In the genomic region with DNA sequence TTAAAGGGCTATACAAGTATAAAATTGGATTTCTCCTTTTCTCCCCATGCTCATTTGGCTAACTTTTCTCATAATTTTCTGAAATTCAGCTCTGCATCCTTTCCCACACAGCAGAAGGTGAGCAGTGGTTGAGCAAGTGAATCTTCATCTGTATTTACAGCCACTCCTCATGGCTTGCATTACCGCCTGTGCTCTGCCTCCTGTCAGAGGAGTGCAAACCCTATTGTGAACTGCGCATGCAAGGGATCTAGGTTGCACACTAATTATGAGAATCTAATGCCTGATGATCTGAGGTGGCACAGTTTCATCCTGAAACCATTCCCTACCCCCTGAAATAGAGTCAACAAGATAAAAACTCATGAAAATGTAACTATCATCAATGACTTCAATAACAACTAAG, we compare ENCODE assay signal across 32 cellular contexts.
"Had no signal": no experiment of that assay in that cellular context is flagged by ENCODE, and none has a peak within 500 bp of the region (broad histone marks: within the 10 kb centered on the region; RNA-seq: fewer than 3 reads in every experiment).

No MANE protein-coding gene starts in this region.

- ATAC-seq: activated CD4-positive, CD25-positive, alpha-beta regulatory T cell treated with anti-CD3 and anti-CD28 coated beads, Interleukin-2, amount 50 U/mL, for 24 hours; foreskin keratinocyte; gastrocnemius medialis; heart left ventricle; T-cell had no signal

- H3K36me3 ChIP-seq: cardiac muscle cell, colonic mucosa had no signal

- DNase-seq: activated B cell treated with CpG ODN at 0.5 μM for 24 hours; activated CD4-positive, alpha-beta memory T cell treated with anti-CD3 and anti-CD28 coated beads, Interleukin-2, amount 10 ng/mL, durations not matched to agents 7 days and 5 days; activated CD4-positive, alpha-beta T cell treated with anti-CD3 and anti-CD28 coated beads, Interleukin-2, amount 10 ng/mL, durations not matched to agents 24 days and 14 days; activated CD8-positive, alpha-beta memory T cell treated with anti-CD3 and anti-CD28 coated beads, Interleukin-2, amount 50 U/mL, for 48 hours; activated effector memory CD4-positive, alpha-beta T cell treated with Interleukin-2 at 50 U/mL for 16 hours; activated gamma-delta T cell treated with Interleukin-2 at 50 U/mL for 16 hours; activated naive CD4-positive, alpha-beta T cell treated with anti-CD3 and anti-CD28 coated beads for 36 hours; activated naive CD8-positive, alpha-beta T cell treated with anti-CD3 and anti-CD28 coated beads, Interleukin-2, amount 10 ng/mL, durations not matched to agents 7 days and 5 days; activated T-cell treated with anti-CD3 and anti-CD28 coated beads for 4 hours; activated T-cell treated with anti-CD3 and anti-CD28 coated beads, Interleukin-2, amount 50 U/mL, for 24 hours; activated T-cell treated with anti-CD3 and anti-CD28 coated beads, Interleukin-2, amount 50 U/mL, for 72 hours; central memory CD4-positive, alpha-beta T cell; cerebellar nuclear complex; colonic mucosa; effector CD8-positive, alpha-beta T cell; foreskin keratinocyte; gastrocnemius medialis; glutamatergic neuron; heart left ventricle; SW 1271; T-cell; T1000; WERI-Rb-1 had no signal

- H3K27me3 Mint-ChIP-seq: activated B cell treated with CpG ODN at 0.5 μM for 24 hours; activated CD4-positive, alpha-beta memory T cell treated with anti-CD3 and anti-CD28 coated beads, Interleukin-2, amount 10 ng/mL, durations not matched to agents 7 days and 5 days; activated CD4-positive, alpha-beta T cell treated with anti-CD3 and anti-CD28 coated beads, Interleukin-2, amount 10 ng/mL, durations not matched to agents 24 days and 14 days; activated naive CD4-positive, alpha-beta T cell treated with anti-CD3 and anti-CD28 coated beads, Interleukin-2, amount 50 U/mL, for 24 hours; activated naive CD8-positive, alpha-beta T cell treated with anti-CD3 and anti-CD28 coated beads, Interleukin-2, amount 10 ng/mL, durations not matched to agents 7 days and 5 days; activated T-cell treated with anti-CD3 and anti-CD28 coated beads, Interleukin-2, amount 50 U/mL, for 24 hours; brain; T-cell had no signal

- H3K4me1 Mint-ChIP-seq: brain had no signal

- H3K4me3 ChIP-seq: ascending aorta, breast epithelium, cardiac muscle cell, colonic mucosa, esophagus muscularis mucosa, gastrocnemius medialis, heart left ventricle had no signal

- H3K4me1 ChIP-seq: ascending aorta, breast epithelium, colonic mucosa, foreskin keratinocyte, heart left ventricle had no signal

- H3K27me3 ChIP-seq: ascending aorta, breast epithelium, cardiac muscle cell, colonic mucosa, esophagus muscularis mucosa, foreskin keratinocyte, gastrocnemius medialis, heart left ventricle had no signal

- H3K9me3 ChIP-seq: ascending aorta, breast epithelium, colonic mucosa, esophagus muscularis mucosa, gastrocnemius medialis, heart left ventricle had no signal

- H3K4me3 Mint-ChIP-seq: activated B cell treated with CpG ODN at 0.5 μM for 24 hours; activated CD4-positive, alpha-beta memory T cell treated with anti-CD3 and anti-CD28 coated beads, Interleukin-2, amount 10 ng/mL, durations not matched to agents 7 days and 5 days; activated CD4-positive, alpha-beta T cell treated with anti-CD3 and anti-CD28 coated beads, Interleukin-2, amount 10 ng/mL, durations not matched to agents 24 days and 14 days; activated naive CD4-positive, alpha-beta T cell treated with anti-CD3 and anti-CD28 coated beads for 36 hours; activated naive CD4-positive, alpha-beta T cell treated with anti-CD3 and anti-CD28 coated beads, Interleukin-2, amount 50 U/mL, for 24 hours; activated naive CD8-positive, alpha-beta T cell treated with anti-CD3 and anti-CD28 coated beads, Interleukin-2, amount 10 ng/mL, durations not matched to agents 7 days and 5 days; activated T-cell treated with anti-CD3 and anti-CD28 coated beads, Interleukin-2, amount 50 U/mL, for 24 hours; activated T-cell treated with anti-CD3 and anti-CD28 coated beads, Interleukin-2, amount 50 U/mL, for 72 hours; brain; T-cell; T-helper 1 cell treated with Interleukin-12 subunit alpha and Interleukin-12 subunit beta and Interleukin-4 antibody, amounts not matched to agents 30 μg/mL and 1 μg/mL, for 36 hours; T-helper 2 cell treated with Interferon-gamma antibody and Interleukin-4, amounts not matched to agents 5 μg/mL and 100 μg/mL, for 36 hours had no signal

- H3K27ac ChIP-seq: ascending aorta, breast epithelium, cardiac muscle cell, colonic mucosa, esophagus muscularis mucosa, foreskin keratinocyte, gastrocnemius medialis, heart left ventricle, WERI-Rb-1 had no signal

- H3K27ac Mint-ChIP-seq: activated B cell treated with CpG ODN at 0.5 μM for 24 hours; activated CD4-positive, alpha-beta memory T cell treated with anti-CD3 and anti-CD28 coated beads, Interleukin-2, amount 10 ng/mL, durations not matched to agents 7 days and 5 days; activated CD4-positive, alpha-beta T cell treated with anti-CD3 and anti-CD28 coated beads, Interleukin-2, amount 10 ng/mL, durations not matched to agents 24 days and 14 days; activated naive CD4-positive, alpha-beta T cell treated with anti-CD3 and anti-CD28 coated beads for 36 hours; activated naive CD4-positive, alpha-beta T cell treated with anti-CD3 and anti-CD28 coated beads, Interleukin-2, amount 50 U/mL, for 24 hours; activated naive CD8-positive, alpha-beta T cell treated with anti-CD3 and anti-CD28 coated beads, Interleukin-2, amount 10 ng/mL, durations not matched to agents 7 days and 5 days; activated T-cell treated with anti-CD3 and anti-CD28 coated beads, Interleukin-2, amount 50 U/mL, for 24 hours; activated T-cell treated with anti-CD3 and anti-CD28 coated beads, Interleukin-2, amount 50 U/mL, for 72 hours; brain; T-cell; T-helper 1 cell treated with Interleukin-12 subunit alpha and Interleukin-12 subunit beta and Interleukin-4 antibody, amounts not matched to agents 30 μg/mL and 1 μg/mL, for 36 hours; T-helper 2 cell treated with Interferon-gamma antibody and Interleukin-4, amounts not matched to agents 5 μg/mL and 100 μg/mL, for 36 hours had no signal

- H3K9me3 Mint-ChIP-seq: activated B cell treated with CpG ODN at 0.5 μM for 24 hours; activated naive CD4-positive, alpha-beta T cell treated with anti-CD3 and anti-CD28 coated beads, Interleukin-2, amount 50 U/mL, for 24 hours; T-cell had no signal
